11 cellular contexts compared by ENCODE assay signal in the genomic region with DNA sequence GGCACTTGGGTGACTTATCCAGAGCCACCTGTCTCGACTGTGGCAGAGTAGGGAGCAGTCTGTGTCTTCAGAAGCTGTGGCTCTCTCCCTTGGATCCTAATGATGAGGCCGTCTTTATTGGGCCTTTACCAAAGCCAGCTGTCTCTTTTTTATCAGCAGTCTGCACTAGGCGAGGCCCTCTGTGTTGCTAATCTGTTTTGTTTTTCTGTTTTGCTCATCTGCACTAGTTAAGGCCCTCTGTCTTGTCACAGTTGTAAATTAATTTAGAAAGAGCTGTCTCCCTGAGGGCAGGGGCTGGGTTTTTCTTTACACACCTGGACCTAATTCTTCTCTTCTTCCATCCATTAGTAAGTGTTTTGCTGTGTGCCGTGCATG. TPM values are rescaled to one million over a fixed set of nuclear protein-coding genes. Genes with fewer than 3 reads are reported as not detected.
DNase-seq lines count a peak whose midpoint lies in the region; ATAC-seq and TF ChIP-seq lines count a peak whose summit lies in the region.
"Had no signal": no experiment of that assay in that cellular context is flagged by ENCODE, and none has a peak within 500 bp of the region (broad histone marks: within the 10 kb centered on the region; RNA-seq: fewer than 3 reads in every experiment).

No MANE protein-coding gene starts in this region.

- peaks cover 61% of the 10 kb centered on the region for H4K20me1 ChIP-seq in neural progenitor cell (ENCODE audit: low read depth)

- ATAC-seq in GM18511 (IDR thresholded peaks at IDR 0.05; ENCODE audit: unreplicated experiment): peak; percentile 36
- peak; percentile 30 for ATAC-seq in HG02759 (IDR thresholded peaks at IDR 0.05; ENCODE audit: unreplicated experiment)
- no peak for ATAC-seq in HG02571 (IDR thresholded peaks at IDR 0.05; ENCODE audit: unreplicated experiment)

- H3K4me1 ChIP-seq in neural progenitor cell (peaks cover 38% of the 10 kb centered on the region), prostate gland (replicated peaks) (no peaks in the 10 kb centered on the region)

- 61% methylated on average over 4 of the region's 4 CpGs for WGBS in prostate gland

- H3K9me3 Mint-ChIP-seq in neural progenitor cell: no peaks in the 10 kb centered on the region
- no peaks in the 10 kb centered on the region for H3K9me3 Mint-ChIP-seq in Calu3 (ENCODE audit: low read depth, unreplicated experiment)

- H3K4me3 Mint-ChIP-seq in neural progenitor cell (peak overlapping the region; percentile 80), Calu3 (ENCODE audit: low read depth, unreplicated experiment) (no peak overlapping the region)

- peaks cover 61% of the 10 kb centered on the region for H3K79me2 ChIP-seq in neural progenitor cell (ENCODE audit: low read depth)

- H3K4me2 ChIP-seq in neural progenitor cell: peak overlapping the region; percentile 70

- DNase-seq in neural progenitor cell (ENCODE audit: low spot score) (no peak), Calu3 (no peak), GM03348 (ENCODE audit: low spot score) (no peak), prostate gland (ENCODE audit: low spot score) (no peak)
- DNase-seq: activated naive CD4-positive, alpha-beta T cell treated with Interleukin-2 at 50 U/mL for 16 hours; NCI-H526; stimulated activated CD4-positive, alpha-beta T cell treated with anti-CD3 and anti-CD28 coated beads, Interleukin-2, amount 100 ng/mL, for 24 hours had no signal

- H3K27ac Mint-ChIP-seq in neural progenitor cell: peak overlapping the region; percentile 99
- H3K27ac Mint-ChIP-seq in Calu3 (ENCODE audit: unreplicated experiment): no peak overlapping the region

- H3K27me3 Mint-ChIP-seq in neural progenitor cell (ENCODE audit: insufficient read depth, low read depth) (peaks cover 2% of the 10 kb centered on the region), Calu3 (ENCODE audit: unreplicated experiment) (no peaks in the 10 kb centered on the region)

- H3F3A ChIP-seq in neural progenitor cell (ENCODE audit: low read depth): no peaks in the 10 kb centered on the region

- peaks cover 53% of the 10 kb centered on the region for H3K4me1 Mint-ChIP-seq in neural progenitor cell
- no peaks in the 10 kb centered on the region for H3K4me1 Mint-ChIP-seq in Calu3 (ENCODE audit: low read depth, unreplicated experiment)

- H3K4me3 ChIP-seq in neural progenitor cell (no peak overlapping the region), prostate gland (no peak overlapping the region)

- intact Hi-C loops in Calu3 (cut with micrococcal nuclease; ENCODE audit: unreplicated experiment) (no loop called here), prostate gland (cut with DNase I) (no loop called here)

- H3K36me3 Mint-ChIP-seq in neural progenitor cell: peaks cover 9% of the 10 kb centered on the region
- peaks cover 7% of the 10 kb centered on the region for H3K36me3 Mint-ChIP-seq in Calu3 (ENCODE audit: insufficient read depth, unreplicated experiment)

- H3K27ac ChIP-seq in cingulate gyrus (ENCODE audit: low read depth, low read length) (peak overlapping the region; percentile 84), neural progenitor cell (no peak overlapping the region), prostate gland (peak overlapping the region in 1 of 2 donors; percentile 6)

- no peak for TF ChIP-seq POLR2A in prostate gland (IDR thresholded peaks at IDR 0.05)

- H3K36me3 ChIP-seq in neural progenitor cell (no peaks in the 10 kb centered on the region), prostate gland (no peaks in the 10 kb centered on the region)

- TF ChIP-seq CTCF in neural progenitor cell (IDR thresholded peaks at IDR 0.05): no peak
- no peak for TF ChIP-seq CTCF in Calu3 (IDR thresholded peaks at IDR 0.05; ENCODE audit: unreplicated experiment)
- TF ChIP-seq CTCF in prostate gland (IDR thresholded peaks at IDR 0.05): no peak

- H3K27me3 ChIP-seq in neural progenitor cell (no peaks in the 10 kb centered on the region), prostate gland (replicated peaks; ENCODE audit: insufficient read depth) (no peaks in the 10 kb centered on the region)

- no TSS peak for BruUV-seq in Calu3 (replicated peaks; lab: Mats Ljungman, UMichigan)

- no peak overlapping the region for H3K9ac ChIP-seq in neural progenitor cell

- no peaks in the 10 kb centered on the region for H3K9me3 ChIP-seq in neural progenitor cell (ENCODE audit: low read depth)
- H3K9me3 ChIP-seq in prostate gland: no peaks in the 10 kb centered on the region

- H2AFZ ChIP-seq in neural progenitor cell (replicated peaks): no peak overlapping the region

- CTCF ChIA-PET in Calu3 (lab: Charles Lee): no interaction called here

RNA-seq across cellular contexts. Expression of gene CDS2, which starts 45.0 kb away (rescaled TPM):
- total RNA-seq in neural progenitor cell (ENCODE audit: low replicate concordance) (53.8 and 59.8 TPM in 2 replicates), Calu3 (2022) (21.5 and 25.7 TPM in 2 replicates), prostate gland (10 to 100 TPM; 26.2 to 61.8 TPM)

RNA-seq across cellular contexts. Expression of gene PCNA, which starts 52.0 kb away (rescaled TPM):
- total RNA-seq in neural progenitor cell (ENCODE audit: low replicate concordance): 245 and 323 TPM in 2 replicates
- 102 and 116 TPM in 2 replicates for total RNA-seq in Calu3 (2022)
- total RNA-seq in prostate gland: 10 to 100 TPM; 37.0 to 75.4 TPM

RNA-seq across cellular contexts. Expression of gene TMEM230, which starts 58.9 kb away (rescaled TPM):
- total RNA-seq in neural progenitor cell (ENCODE audit: low replicate concordance) (84.3 and 117 TPM in 2 replicates), Calu3 (2022) (60.0 and 67.6 TPM in 2 replicates), prostate gland (100 to 1,000 TPM; 102 to 187 TPM)
